9 cellular contexts compared by ENCODE assay signal in the genomic region with DNA sequence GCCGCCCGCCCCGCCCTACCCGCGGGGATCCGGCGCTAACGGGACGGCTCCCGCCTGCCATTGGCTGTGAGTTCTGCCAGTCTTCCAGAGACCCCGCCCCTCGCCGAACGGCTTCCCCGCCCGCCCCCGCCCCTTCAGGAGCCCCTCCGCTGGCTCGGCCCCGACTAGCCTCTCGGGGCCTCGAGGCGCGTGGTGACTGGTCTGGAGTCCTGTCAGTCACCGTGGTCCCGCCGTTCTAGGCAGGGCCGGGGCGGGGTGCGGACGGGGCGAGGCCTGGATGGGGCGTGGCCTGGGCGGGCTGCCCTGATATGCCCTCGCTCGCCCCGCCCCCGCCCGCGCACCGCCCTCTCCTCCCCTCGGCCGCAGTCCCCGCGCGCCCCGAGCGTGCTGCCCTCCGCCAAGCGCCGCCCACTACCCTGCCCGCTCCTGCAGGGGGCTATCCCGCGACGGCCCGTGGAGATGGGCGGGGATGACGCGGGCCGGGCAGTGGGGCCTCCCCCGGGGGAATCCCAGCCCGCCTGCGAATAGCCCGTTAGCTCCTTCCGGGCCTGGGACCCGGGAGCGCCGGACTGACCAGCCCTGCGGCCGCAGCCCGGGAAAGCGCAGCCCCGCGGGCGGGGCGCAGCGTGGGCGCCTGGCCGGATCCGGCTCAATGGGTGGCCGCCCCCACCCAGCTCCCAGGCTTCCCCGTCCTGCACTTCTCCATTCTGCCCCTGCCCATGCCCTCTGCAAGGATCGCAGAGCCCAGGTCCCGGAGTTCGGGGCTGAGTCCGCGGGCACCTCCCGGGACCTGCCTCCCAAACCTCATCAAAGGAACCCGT. TPM values are rescaled to one million over a fixed set of nuclear protein-coding genes. Genes with fewer than 3 reads are reported as not detected.
A peak's percentile ranks its signal among the peaks of the same experiment; 100 is the strongest.
DNase-seq lines count a peak whose midpoint lies in the region; ATAC-seq and TF ChIP-seq lines count a peak whose summit lies in the region.
"Had no signal": no experiment of that assay in that cellular context is flagged by ENCODE, and none has a peak within 500 bp of the region (broad histone marks: within the 10 kb centered on the region; RNA-seq: fewer than 3 reads in every experiment).

No MANE protein-coding gene starts in this region.

- DNase-seq in AML-193 (lab: John Stamatoyannopoulos, UW): peak; percentile 91 to 94
- peak; percentile 62 to 93 for DNase-seq in NCI-H446 (lab: John Stamatoyannopoulos, UW)
- peak; percentile 98 for DNase-seq in cerebellar cortex (ENCODE audit: low spot score)
- DNase-seq in kidney epithelial cell (ENCODE audit: low read depth): peak; percentile 74
- peak; percentile 98 to 100 for DNase-seq in stimulated activated CD4-positive, alpha-beta T cell treated with anti-CD3 and anti-CD28 coated beads, Interleukin-15, amount 100 ng/mL, for 1 hour (ENCODE audit: low read depth in 1 of 2, low spot score in 1 of 2)

- peak; percentile 59 for TF ChIP-seq POLR2A in GM19193 (IDR thresholded peaks at IDR 0.05; ENCODE audit: extremely low read depth, insufficient read depth, insufficient read length)

- TF ChIP-seq CTCF in kidney epithelial cell (IDR thresholded peaks at IDR 0.05; ENCODE audit: insufficient read depth, low read length, poor library complexity, severe bottlenecking): no peak

- peak; percentile 67 for ATAC-seq in HG03378 (IDR thresholded peaks at IDR 0.05; ENCODE audit: unreplicated experiment)
- peak; percentile 98 to 99 for ATAC-seq in activated CD4-positive, CD25-positive, alpha-beta regulatory T cell treated with anti-CD3 and anti-CD28 coated beads, Interleukin-2, amount 50 U/mL, for 24 hours

- no peaks in the 10 kb centered on the region for H3K27me3 ChIP-seq in kidney epithelial cell (ENCODE audit: control insufficient read depth, insufficient read depth, low read length)

- H3K36me3 ChIP-seq in kidney epithelial cell (ENCODE audit: control insufficient read depth, insufficient read depth, low read length): no peaks in the 10 kb centered on the region

- H3K4me3 ChIP-seq in kidney epithelial cell (ENCODE audit: low read depth, low read length): peak overlapping the region; percentile 90

RNA-seq across cellular contexts. Expression of a gene that starts 0.4 kb away (rescaled TPM):
- total RNA-seq in kidney epithelial cell: 10.6 and 12.4 TPM in 2 replicates

RNA-seq across cellular contexts. Expression of a gene that starts 32.8 kb away (rescaled TPM):
- total RNA-seq in kidney epithelial cell: not detected in 2 replicates
- total RNA-seq: T-helper 1 cell treated with Interleukin-12 subunit alpha and Interleukin-12 subunit beta and Interleukin-4 antibody, amounts not matched to agents 30 ng/mL and 1 ng/mL, for 36 hours had no signal

Comparison
In these comparisons a context has a peak if more than half of its experiments do, and no peak if none do; other contexts are left out.
1. Peak in every context shown above with its lines: DNase-seq, ATAC-seq and H3K4me3 ChIP-seq.